In genomic region chr12:26028953-26029740, GRCh38 we compare ENCODE assay signal across 8 cellular contexts.
DNase-seq lines count a peak whose midpoint lies in the region; ATAC-seq and TF ChIP-seq lines count a peak whose summit lies in the region.

No MANE protein-coding gene starts in this region.

- H3K79me2 ChIP-seq in OCI-LY7 (ENCODE audit: insufficient read depth, low read depth, low read length): no peaks in the 10 kb centered on the region

- no peaks in the 10 kb centered on the region for H3K9me2 ChIP-seq in OCI-LY7 (ENCODE audit: insufficient read depth, low read length)

- H3K18ac ChIP-seq in mesenchymal stem cell (ENCODE audit: low read depth in 1 of 2, low read length in 2 of 2): no peak overlapping the region

- H3K27me3 ChIP-seq in BJ (ENCODE audit: control insufficient read depth, insufficient read depth, low read length) (no peaks in the 10 kb centered on the region), dorsolateral prefrontal cortex (no peaks in the 10 kb centered on the region), mesenchymal stem cell (ENCODE audit: control insufficient read depth in 1 of 2, insufficient read depth in 1 of 2, low read length in 2 of 2) (no peaks in the 10 kb centered on the region)

- intact Hi-C loops in OCI-LY7 (cut with micrococcal nuclease; ENCODE audit: unreplicated experiment) (loop anchor here (2.0 kb wide), 1 partner anchor 592 kb away; no protein-coding TSS in a partner anchor), dorsolateral prefrontal cortex (cut with DNase I) (loop anchor here (2.0 to 10.0 kb wide), 4 partner anchors 344 to 592 kb away; no protein-coding TSS in a partner anchor)

- no peak overlapping the region for H3K23ac ChIP-seq in mesenchymal stem cell (ENCODE audit: low read length in 2 of 2)

- no peak overlapping the region for H2BK15ac ChIP-seq in mesenchymal stem cell (ENCODE audit: low read depth, poor library complexity, severe bottlenecking)

- H3K14ac ChIP-seq in mesenchymal stem cell (ENCODE audit: low read length in 2 of 2): no peak overlapping the region

- no peak for DNase-seq in BJ (ENCODE audit: low read depth)
- peak; percentile 45 for DNase-seq in OCI-LY7 (ENCODE audit: low spot score)
- DNase-seq in dorsolateral prefrontal cortex: no peak
- peak; percentile 57 for DNase-seq in mesenchymal stem cell
- no peak for DNase-seq in NK-92 (lab: John Stamatoyannopoulos, UW; ENCODE audit: unreplicated experiment)
- DNase-seq in GOT3 (lab: John Stamatoyannopoulos, UW): no peak
- no peak for DNase-seq in mesenteric fat pad (ENCODE audit: low spot score)

- H4K91ac ChIP-seq in mesenchymal stem cell (ENCODE audit: low read length): no peak overlapping the region

- H3K36me3 ChIP-seq in BJ (ENCODE audit: control insufficient read depth, insufficient read depth, low read length): no peaks in the 10 kb centered on the region
- H3K36me3 ChIP-seq in OCI-LY7 (ENCODE audit: insufficient read depth, low read length): no peaks in the 10 kb centered on the region
- peaks cover 0 to 3% of the 10 kb centered on the region in 2 experiments for H3K36me3 ChIP-seq in mesenchymal stem cell (ENCODE audit: control insufficient read depth in 1 of 2, insufficient read depth in 2 of 2, low read depth in 1 of 2, low read length in 2 of 2)

- peak; percentile 61 for ATAC-seq in GM19351 (IDR thresholded peaks at IDR 0.05; ENCODE audit: unreplicated experiment)

- H2BK120ac ChIP-seq in mesenchymal stem cell (ENCODE audit: low read depth, low read length): no peak overlapping the region

- H3K4me2 ChIP-seq in OCI-LY7 (ENCODE audit: low read length) (no peak overlapping the region), mesenchymal stem cell (ENCODE audit: low read length, poor library complexity, severe bottlenecking) (no peak overlapping the region)

- H3K4me3 ChIP-seq in BJ (ENCODE audit: low read depth, low read length) (no peak overlapping the region), OCI-LY7 (ENCODE audit: low read depth, low read length, poor library complexity, severe bottlenecking) (no peak overlapping the region), dorsolateral prefrontal cortex (peak overlapping the region in 11 of 59 donors; percentile 0 to 28 (median 6)), mesenchymal stem cell (ENCODE audit: insufficient read depth in 1 of 2, low read depth in 1 of 2, low read length in 2 of 2) (peak overlapping the region in 1 of 2 experiments; percentile 12)

- H2AFZ ChIP-seq in OCI-LY7 (ENCODE audit: low read length) (no peak overlapping the region), mesenchymal stem cell (ENCODE audit: low read depth, low read length) (no peak overlapping the region)

- CTCF ChIA-PET in BJ (lab: Yijun Ruan, JAX): interaction anchor here (0.5 to 1.9 kb wide), 10 partner anchors 11 to 561 kb away, joined by 3 to 9 read pairs (median 3); no protein-coding TSS in a partner anchor
- CTCF ChIA-PET in OCI-LY7 (lab: Charles Lee; ENCODE audit: unreplicated experiment): no interaction called here

- H3K9me3 ChIP-seq in OCI-LY7 (ENCODE audit: low read length) (no peaks in the 10 kb centered on the region), mesenchymal stem cell (ENCODE audit: control insufficient read depth, low read length) (no peaks in the 10 kb centered on the region)

- BruUV-seq in OCI-LY7 (replicated peaks; lab: Mats Ljungman, UMichigan): no TSS peak

- H3K9ac ChIP-seq in mesenchymal stem cell (ENCODE audit: low read length): peak overlapping the region; percentile 77

- no peak overlapping the region for H2BK5ac ChIP-seq in mesenchymal stem cell (ENCODE audit: low read depth, low read length, poor library complexity, severe bottlenecking)

- H4K8ac ChIP-seq in mesenchymal stem cell (ENCODE audit: low read length): no peak overlapping the region

- no peak overlapping the region for H3K4ac ChIP-seq in mesenchymal stem cell (ENCODE audit: low read depth in 1 of 2, low read length in 2 of 2)

- TF ChIP-seq CTCF in BJ (IDR thresholded peaks at IDR 0.05; ENCODE audit: insufficient read depth, low read depth, low read length): peak; percentile 80
- TF ChIP-seq CTCF in OCI-LY7 (conservative IDR thresholded peaks at IDR 0.05; ENCODE audit: low read length): peak; percentile 91
- peak; percentile 78 to 97 (median 88) for TF ChIP-seq CTCF in dorsolateral prefrontal cortex (IDR thresholded peaks at IDR 0.05 in 54 of 56, conservative IDR thresholded peaks at IDR 0.05 in 2 of 56; ENCODE audit: low read depth in 1 of 56, partially characterized antibody in 56 of 56)

- 85% methylated on average over 2 of the region's 4 CpGs for WGBS in mesenchymal stem cell

- POLR2A ChIA-PET in BJ (lab: Charles Lee) (no interaction called here), OCI-LY7 (lab: Charles Lee) (no interaction called here)

- no peak overlapping the region for H2BK12ac ChIP-seq in mesenchymal stem cell (ENCODE audit: low read length in 2 of 2)

- H3K79me1 ChIP-seq in mesenchymal stem cell (replicated peaks; ENCODE audit: low read length, poor library complexity, severe bottlenecking): peaks cover 9% of the 10 kb centered on the region

- H3K4me1 ChIP-seq in OCI-LY7 (ENCODE audit: insufficient read depth, low read length, poor library complexity, severe bottlenecking): no peaks in the 10 kb centered on the region
- H3K4me1 ChIP-seq in mesenchymal stem cell (ENCODE audit: control insufficient read depth, insufficient read depth, low read depth, low read length): peaks cover 5% of the 10 kb centered on the region

- H2AK5ac ChIP-seq in mesenchymal stem cell (ENCODE audit: low read length, severe bottlenecking): no peak overlapping the region

- no peaks in the 10 kb centered on the region for H4K20me1 ChIP-seq in OCI-LY7 (ENCODE audit: insufficient read depth, low read length)

- H3K27ac ChIP-seq in OCI-LY7 (ENCODE audit: low read depth, low read length, poor library complexity, severe bottlenecking) (no peak overlapping the region), dorsolateral prefrontal cortex (peak overlapping the region in 44 of 59 donors; percentile 0 to 78 (median 54)), mesenchymal stem cell (ENCODE audit: low read length, poor library complexity, severe bottlenecking) (no peak overlapping the region)

Comparison
In these comparisons a context has a peak if more than half of its experiments do, and no peak if none do; other contexts are left out.
1. DNase-seq: peak in OCI-LY7 (single experiment) and mesenchymal stem cell (single experiment); none in BJ (single experiment), dorsolateral prefrontal cortex (0 of 10), NK-92 (single experiment), GOT3 (single experiment) and mesenteric fat pad (single experiment).
2. H3K27ac ChIP-seq: peak in dorsolateral prefrontal cortex (44 of 59); none in OCI-LY7 (single experiment) and mesenchymal stem cell (single experiment).
3. Peak in every context shown above with its lines, with median percentiles within 50 percentile points of each other: CTCF ChIP-seq.